25 cellular contexts compared by ENCODE assay signal in genomic region chr16:1195393-1195666, GRCh38. TPM values are rescaled to one million over a fixed set of nuclear protein-coding genes. Genes with fewer than 3 reads are reported as not detected.
"Had no signal": no experiment of that assay in that cellular context is flagged by ENCODE, and none has a peak within 500 bp of the region (broad histone marks: within the 10 kb centered on the region; RNA-seq: fewer than 3 reads in every experiment).

No MANE protein-coding gene starts in this region.

- H3K27me3 ChIP-seq: testis, thyroid gland, tibial artery, transverse colon, upper lobe of left lung, upper lobe of right lung, uterus, vagina had no signal

- H3K27ac Mint-ChIP-seq: stimulated activated effector memory CD8-positive, alpha-beta T cell treated with anti-CD3 and anti-CD28 coated beads, Interleukin-12 subunit alpha, Interleukin-12 subunit beta, amount 100 ng/mL, for 72 hours; stimulated activated memory B cell treated with anti-CD40 and anti-IgM and Interleukin-4, amounts not matched to agents 10 μg/mL and 1 μg/mL and 100 μg/mL, for 72 hours; stimulated activated naive B cell treated with anti-CD40 and anti-IgM and Interleukin-4, amounts not matched to agents 10 μg/mL and 1 μg/mL and 100 μg/mL, for 72 hours; stimulated activated naive CD8-positive, alpha-beta T cell treated with anti-CD3 and anti-CD28 coated beads, Interleukin-15, amount 100 ng/mL, for 72 hours; stimulated activated naive CD8-positive, alpha-beta T cell treated with anti-CD3 and anti-CD28 coated beads, Interleukin-15, Interleukin-2, amounts not matched to agents 100 ng/mL and 50 ng/mL, for 24 hours; type B pancreatic cell had no signal

- DNase-seq: stimulated activated CD4-positive, alpha-beta T cell treated with anti-CD3 and anti-CD28 coated beads, Interleukin-4, amount 100 ng/mL, for 24 hours; stimulated activated CD4-positive, alpha-beta T cell treated with anti-CD3 and anti-CD28 coated beads, Interleukin-4, amount 100 ng/mL, for 4 hours; stimulated activated naive B cell treated with anti-CD40 and anti-IgM and Interleukin-4, amounts not matched to agents 10 μg/mL and 1 μg/mL and 100 μg/mL, for 72 hours; stimulated activated naive CD4-positive, alpha-beta T cell treated with Interleukin-2 at 50 U/mL for 16 hours; stimulated activated naive CD8-positive, alpha-beta T cell treated with anti-CD3 and anti-CD28 coated beads, Interleukin-15, Interleukin-2, amounts not matched to agents 100 U/mL and 50 U/mL, for 24 hours; stomach; testis; tibial artery; transverse colon; trophoblast cell; upper lobe of left lung; upper lobe of right lung; uterus had no signal

- ATAC-seq: stimulated activated effector memory CD8-positive, alpha-beta T cell treated with anti-CD3 and anti-CD28 coated beads, Interleukin-12 subunit alpha, Interleukin-12 subunit beta, amount 100 ng/mL, for 72 hours; stimulated activated naive CD8-positive, alpha-beta T cell treated with anti-CD3 and anti-CD28 coated beads, Interleukin-15, Interleukin-2, amounts not matched to agents 100 U/mL and 50 U/mL, for 24 hours had no signal

- H3K27ac ChIP-seq: suprapubic skin, testis, thoracic aorta, thyroid gland, tibial artery, tibial nerve, upper lobe of left lung, upper lobe of right lung, vagina had no signal

- H3K9me3 Mint-ChIP-seq: stimulated activated naive CD8-positive, alpha-beta T cell treated with anti-CD3 and anti-CD28 coated beads, Interleukin-15, Interleukin-2, amounts not matched to agents 100 ng/mL and 50 ng/mL, for 24 hours; type B pancreatic cell had no signal

- H3K9me3 ChIP-seq: stomach, suprapubic skin, testis, thoracic aorta, thyroid gland, tibial artery, tibial nerve, transverse colon, upper lobe of left lung, upper lobe of right lung, uterus, vagina had no signal

- H3K4me3 ChIP-seq: stomach, suprapubic skin, testis, thoracic aorta, thyroid gland, tibial artery, tibial nerve, transverse colon, upper lobe of left lung, upper lobe of right lung, uterus, vagina had no signal

- H3K4me3 Mint-ChIP-seq: stimulated activated effector memory CD8-positive, alpha-beta T cell treated with anti-CD3 and anti-CD28 coated beads, Interleukin-12 subunit alpha, Interleukin-12 subunit beta, amount 100 ng/mL, for 72 hours; stimulated activated memory B cell treated with anti-CD40 and anti-IgM and Interleukin-4, amounts not matched to agents 10 μg/mL and 1 μg/mL and 100 μg/mL, for 72 hours; stimulated activated naive B cell treated with anti-CD40 and anti-IgM and Interleukin-4, amounts not matched to agents 10 μg/mL and 1 μg/mL and 100 μg/mL, for 72 hours; stimulated activated naive CD8-positive, alpha-beta T cell treated with anti-CD3 and anti-CD28 coated beads, Interleukin-15, amount 100 ng/mL, for 72 hours; stimulated activated naive CD8-positive, alpha-beta T cell treated with anti-CD3 and anti-CD28 coated beads, Interleukin-15, Interleukin-2, amounts not matched to agents 100 ng/mL and 50 ng/mL, for 24 hours; type B pancreatic cell had no signal

- H3K4me1 Mint-ChIP-seq: stimulated activated effector memory CD8-positive, alpha-beta T cell treated with anti-CD3 and anti-CD28 coated beads, Interleukin-12 subunit alpha, Interleukin-12 subunit beta, amount 100 ng/mL, for 72 hours; stimulated activated memory B cell treated with anti-CD40 and anti-IgM and Interleukin-4, amounts not matched to agents 10 μg/mL and 1 μg/mL and 100 μg/mL, for 72 hours had no signal

- H3K36me3 Mint-ChIP-seq: stimulated activated effector memory CD8-positive, alpha-beta T cell treated with anti-CD3 and anti-CD28 coated beads, Interleukin-12 subunit alpha, Interleukin-12 subunit beta, amount 100 ng/mL, for 72 hours; stimulated activated memory B cell treated with anti-CD40 and anti-IgM and Interleukin-4, amounts not matched to agents 10 μg/mL and 1 μg/mL and 100 μg/mL, for 72 hours; stimulated activated naive B cell treated with anti-CD40 and anti-IgM and Interleukin-4, amounts not matched to agents 10 μg/mL and 1 μg/mL and 100 μg/mL, for 72 hours had no signal

- H3K4me1 ChIP-seq: suprapubic skin, testis, upper lobe of right lung, uterus, vagina had no signal

- H3K36me3 ChIP-seq: suprapubic skin, thoracic aorta, thyroid gland, tibial nerve, transverse colon, upper lobe of left lung, upper lobe of right lung, uterus, vagina had no signal

- H3K27me3 Mint-ChIP-seq: stimulated activated naive CD8-positive, alpha-beta T cell treated with anti-CD3 and anti-CD28 coated beads, Interleukin-15, Interleukin-2, amounts not matched to agents 100 ng/mL and 50 ng/mL, for 24 hours; type B pancreatic cell had no signal

RNA-seq across cellular contexts. Expression of gene TPSG1, which starts 29.7 kb away (rescaled TPM):
- total RNA-seq: temporal lobe, thyroid gland, urinary bladder, vagina had no signal

RNA-seq across cellular contexts. Expression of gene TPSB2, which starts 34.7 kb away (rescaled TPM):
- total RNA-seq: temporal lobe had no signal

RNA-seq across cellular contexts. Expression of gene TPSAB1, which starts 45.2 kb away (rescaled TPM):
- total RNA-seq: temporal lobe had no signal
